Comparison of ENCODE assay signal across 1 cellular context in genomic region chr6:21753571-21754108, GRCh38.
TF ChIP-seq lines count a peak whose summit lies in the region.

No MANE protein-coding gene starts in this region.

TF ChIP-seq in HEK293, 187 proteins besides CTCF, POLR2A, EP300 and RAD21 (continued from another document and continues in another):
- TF ChIP-seq ZNF23 (tag by site-specific recombination; IDR thresholded peaks at IDR 0.05; ENCODE audit: borderline replicate concordance) (no peak), ZNF274 (IDR thresholded peaks at IDR 0.05; ENCODE audit: low read length) (no peak), ZNF274 (tag by site-specific recombination; IDR thresholded peaks at IDR 0.05; ENCODE audit: borderline replicate concordance) (no peak), ZNF114 (tag by site-specific recombination; IDR thresholded peaks at IDR 0.05) (no peak), ZNF341 (tag by site-specific recombination; IDR thresholded peaks at IDR 0.05; ENCODE audit: low read depth) (no peak), ZNF416 (tag by site-specific recombination; IDR thresholded peaks at IDR 0.05) (no peak), ZNF585B (tag by site-specific recombination; IDR thresholded peaks at IDR 0.05) (no peak), ZBTB21 (tag by site-specific recombination; IDR thresholded peaks at IDR 0.05) (peak; percentile 48; the same call in 1 of the 2 replicates), ZNF664 (tag by site-specific recombination; IDR thresholded peaks at IDR 0.05) (no peak), ZNF785 (tag by site-specific recombination; IDR thresholded peaks at IDR 0.05) (no peak), TSHZ1 (tag by site-specific recombination; IDR thresholded peaks at IDR 0.05; ENCODE audit: borderline replicate concordance) (no peak), ZBTB49 (tag by site-specific recombination; IDR thresholded peaks at IDR 0.05; ENCODE audit: low read depth) (no peak), ZSCAN5A (tag by site-specific recombination; IDR thresholded peaks at IDR 0.05) (no peak), HOXD13 (CRISPR knock-in tag; IDR thresholded peaks at IDR 0.05; ENCODE audit: borderline replicate concordance) (no peak), WT1 (tag by site-specific recombination; IDR thresholded peaks at IDR 0.05) (peak; percentile 56; the same call in 1 of the 2 replicates), EGR2 (tag by site-specific recombination; IDR thresholded peaks at IDR 0.05; ENCODE audit: low read depth) (no peak), ZNF239 (tag by site-specific recombination; IDR thresholded peaks at IDR 0.05) (no peak), ZNF398 (tag by site-specific recombination; IDR thresholded peaks at IDR 0.05) (no peak), KLF10 (tag by site-specific recombination; IDR thresholded peaks at IDR 0.05) (peak; percentile 39; the same call in 1 of the 2 replicates), ZNF521 (tag by site-specific recombination; IDR thresholded peaks at IDR 0.05) (no peak), KLF7 (tag by site-specific recombination; IDR thresholded peaks at IDR 0.05; ENCODE audit: borderline replicate concordance) (no peak), GLI2 (tag by site-specific recombination; IDR thresholded peaks at IDR 0.05; ENCODE audit: borderline replicate concordance, low read depth) (no peak), ZNF791 (tag by site-specific recombination; IDR thresholded peaks at IDR 0.05) (no peak), ZNF2 (tag by site-specific recombination; IDR thresholded peaks at IDR 0.05) (0 out of 2 replicates have a peak, but pooled peaks have one; percentile 20), ZNF132 (tag by site-specific recombination; IDR thresholded peaks at IDR 0.05; ENCODE audit: borderline replicate concordance) (no peak), ZNF514 (tag by site-specific recombination; IDR thresholded peaks at IDR 0.05) (no peak), PATZ1 (tag by site-specific recombination; IDR thresholded peaks at IDR 0.05) (no peak), ZNF362 (tag by site-specific recombination; IDR thresholded peaks at IDR 0.05) (no peak), GLIS2 (tag by site-specific recombination; IDR thresholded peaks at IDR 0.05) (no peak), TCF7L2 (IDR thresholded peaks at IDR 0.05; ENCODE audit: borderline replicate concordance, low read depth, low read length) (no peak), ZNF670 (tag by site-specific recombination; IDR thresholded peaks at IDR 0.05; ENCODE audit: low read depth) (no peak), PRDM1 (tag by site-specific recombination; IDR thresholded peaks at IDR 0.05) (no peak), OVOL3 (tag by site-specific recombination; IDR thresholded peaks at IDR 0.05) (0 out of 2 replicates have a peak, but pooled peaks have one; percentile 70), ZSCAN23 (tag by site-specific recombination; IDR thresholded peaks at IDR 0.05) (peak; percentile 63; the same call in 1 of the 2 replicates), ZBTB17 (tag by site-specific recombination; IDR thresholded peaks at IDR 0.05) (0 out of 2 replicates have a peak, but pooled peaks have one; percentile 14), ZNF37A (tag by site-specific recombination; IDR thresholded peaks at IDR 0.05) (no peak), ZNF280D (tag by site-specific recombination; IDR thresholded peaks at IDR 0.05) (no peak), KLF1 (tag by site-specific recombination; IDR thresholded peaks at IDR 0.05) (no peak), ZNF302 (tag by site-specific recombination; IDR thresholded peaks at IDR 0.05; ENCODE audit: low read depth) (no peak), ZNF133 (tag by site-specific recombination; IDR thresholded peaks at IDR 0.05) (no peak), ZNF354C (tag by site-specific recombination; IDR thresholded peaks at IDR 0.05; ENCODE audit: borderline replicate concordance, low read depth) (no peak), ZNF19 (tag by site-specific recombination; IDR thresholded peaks at IDR 0.05; ENCODE audit: low read depth) (no peak), YY2 (tag by site-specific recombination; IDR thresholded peaks at IDR 0.05) (no peak), KLF17 (tag by site-specific recombination; IDR thresholded peaks at IDR 0.05) (no peak), ZNF335 (tag by site-specific recombination; conservative IDR thresholded peaks at IDR 0.05) (peak; percentile 45), ZNF510 (tag by site-specific recombination; IDR thresholded peaks at IDR 0.05; ENCODE audit: insufficient replicate concordance) (no peak), ZNF146 (tag by site-specific recombination; IDR thresholded peaks at IDR 0.05) (no peak), ZNF433 (tag by site-specific recombination; IDR thresholded peaks at IDR 0.05; ENCODE audit: low read depth) (no peak)
